In the genomic region with DNA sequence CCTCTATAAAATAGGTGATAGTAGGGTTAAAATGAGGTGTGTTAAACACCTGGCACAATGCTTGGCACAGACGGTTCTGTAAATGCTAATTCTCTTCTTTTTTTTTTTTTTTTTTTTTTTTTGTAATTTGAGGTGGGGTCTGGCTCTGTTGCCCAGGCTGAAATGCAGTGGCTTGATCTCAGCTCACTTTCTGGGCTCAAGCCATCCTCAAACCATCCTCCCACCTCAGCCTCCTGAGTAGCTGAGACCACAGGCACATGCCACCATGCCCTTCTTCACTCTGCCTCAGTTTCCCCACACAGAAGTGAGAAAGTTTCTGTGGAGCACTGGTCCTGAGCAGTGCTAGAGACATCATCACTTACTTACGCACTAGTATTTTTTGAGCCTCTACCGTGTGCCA, we compare ENCODE assay signal across 2 cellular contexts.
TF ChIP-seq lines count a peak whose summit lies in the region.

No MANE protein-coding gene starts in this region.

TF ChIP-seq in HepG2, 621 proteins besides CTCF, POLR2A, EP300 and RAD21:
- TF ChIP-seq ZNF121 (CRISPR knock-in tag; IDR thresholded peaks at IDR 0.05) (peak; percentile 32; the same call in 1 of the 2 replicates), SRSF9 (IDR thresholded peaks at IDR 0.05; ENCODE audit: borderline replicate concordance, insufficient read depth, low read depth, low read length, poor library complexity, severe bottlenecking) (no peak), MNT (IDR thresholded peaks at IDR 0.05) (no peak), JUND (CRISPR knock-in tag; IDR thresholded peaks at IDR 0.05) (no peak)
- TF ChIP-seq, protein P1, sequence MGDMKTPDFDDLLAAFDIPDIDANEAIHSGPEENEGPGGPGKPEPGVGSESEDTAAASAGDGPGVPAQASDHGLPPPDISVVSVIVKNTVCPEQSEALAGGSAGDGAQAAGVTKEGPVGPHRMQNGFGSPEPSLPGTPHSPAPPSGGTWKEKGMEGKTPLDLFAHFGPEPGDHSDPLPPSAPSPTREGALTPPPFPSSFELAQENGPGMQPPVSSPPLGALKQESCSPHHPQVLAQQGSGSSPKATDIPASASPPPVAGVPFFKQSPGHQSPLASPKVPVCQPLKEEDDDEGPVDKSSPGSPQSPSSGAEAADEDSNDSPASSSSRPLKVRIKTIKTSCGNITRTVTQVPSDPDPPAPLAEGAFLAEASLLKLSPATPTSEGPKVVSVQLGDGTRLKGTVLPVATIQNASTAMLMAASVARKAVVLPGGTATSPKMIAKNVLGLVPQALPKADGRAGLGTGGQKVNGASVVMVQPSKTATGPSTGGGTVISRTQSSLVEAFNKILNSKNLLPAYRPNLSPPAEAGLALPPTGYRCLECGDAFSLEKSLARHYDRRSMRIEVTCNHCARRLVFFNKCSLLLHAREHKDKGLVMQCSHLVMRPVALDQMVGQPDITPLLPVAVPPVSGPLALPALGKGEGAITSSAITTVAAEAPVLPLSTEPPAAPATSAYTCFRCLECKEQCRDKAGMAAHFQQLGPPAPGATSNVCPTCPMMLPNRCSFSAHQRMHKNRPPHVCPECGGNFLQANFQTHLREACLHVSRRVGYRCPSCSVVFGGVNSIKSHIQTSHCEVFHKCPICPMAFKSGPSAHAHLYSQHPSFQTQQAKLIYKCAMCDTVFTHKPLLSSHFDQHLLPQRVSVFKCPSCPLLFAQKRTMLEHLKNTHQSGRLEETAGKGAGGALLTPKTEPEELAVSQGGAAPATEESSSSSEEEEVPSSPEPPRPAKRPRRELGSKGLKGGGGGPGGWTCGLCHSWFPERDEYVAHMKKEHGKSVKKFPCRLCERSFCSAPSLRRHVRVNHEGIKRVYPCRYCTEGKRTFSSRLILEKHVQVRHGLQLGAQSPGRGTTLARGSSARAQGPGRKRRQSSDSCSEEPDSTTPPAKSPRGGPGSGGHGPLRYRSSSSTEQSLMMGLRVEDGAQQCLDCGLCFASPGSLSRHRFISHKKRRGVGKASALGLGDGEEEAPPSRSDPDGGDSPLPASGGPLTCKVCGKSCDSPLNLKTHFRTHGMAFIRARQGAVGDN (CRISPR knock-in tag; IDR thresholded peaks at IDR 0.05) = no peak

TF ChIP-seq in GM23338, 12 proteins besides CTCF, POLR2A, EP300 and RAD21:
- no peak for TF ChIP-seq REST (IDR thresholded peaks at IDR 0.05; ENCODE audit: unreplicated experiment)
- no peak for TF ChIP-seq ZNF331 (CRISPR knock-in tag; IDR thresholded peaks at IDR 0.05; ENCODE audit: low read depth)
- no peak for TF ChIP-seq EZH2 (IDR thresholded peaks at IDR 0.05; ENCODE audit: low read depth, unreplicated experiment)
- no peak for TF ChIP-seq JUNB (IDR thresholded peaks at IDR 0.05; ENCODE audit: unreplicated experiment)
- TF ChIP-seq NANOG (IDR thresholded peaks at IDR 0.05; ENCODE audit: borderline replicate concordance) = no peak
